Comparison of ENCODE assay signal across 11 cellular contexts in genomic region chr11:64444838-64445441, GRCh38.
DNase-seq lines count a peak whose midpoint lies in the region; TF ChIP-seq lines count a peak whose summit lies in the region.
"Had no signal": no experiment of that assay in that cellular context is flagged by ENCODE, and none has a peak within 500 bp of the region (broad histone marks: within the 10 kb centered on the region; RNA-seq: fewer than 3 reads in every experiment).

No MANE protein-coding gene starts in this region.

- H3K4me2 ChIP-seq in DOHH2 (ENCODE audit: low read length), result peak overlapping the region; percentile 20; the same call in 1 of the 2 replicates

- no peak for TF ChIP-seq CTCF in DOHH2 (IDR thresholded peaks at IDR 0.05; ENCODE audit: low read depth, low read length, poor library complexity, severe bottlenecking)
- no peak for TF ChIP-seq CTCF in HEK293 (tag by site-specific recombination; IDR thresholded peaks at IDR 0.05)
- no peak for TF ChIP-seq CTCF in ascending aorta (IDR thresholded peaks at IDR 0.05)

- no peaks in the 10 kb centered on the region for H3K27me3 ChIP-seq in DOHH2 (ENCODE audit: control insufficient read depth, low read length)
- H3K27me3 ChIP-seq in ascending aorta, result no peaks in the 10 kb centered on the region

- intact Hi-C loops in ascending aorta (cut with DNase I), result no loop called here

- peaks cover 89% of the 10 kb centered on the region for H3K4me1 ChIP-seq in DOHH2 (ENCODE audit: control insufficient read depth, low read length)
- peaks cover 3% of the 10 kb centered on the region; the same call in 1 of the 2 replicates for H3K4me1 ChIP-seq in HEK293 (ENCODE audit: control insufficient read depth, insufficient read depth, low read length)
- peaks cover 12 to 25% of the 10 kb centered on the region in 2 donors for H3K4me1 ChIP-seq in ascending aorta

- H3K9me3 ChIP-seq in DOHH2 (ENCODE audit: control insufficient read depth, insufficient read depth, low read length), result peaks cover 6% of the 10 kb centered on the region; the same call in 1 of the 2 replicates
- no peaks in the 10 kb centered on the region for H3K9me3 ChIP-seq in HEK293 (ENCODE audit: control insufficient read depth, insufficient read depth, low read depth, low read length)
- no peaks in the 10 kb centered on the region for H3K9me3 ChIP-seq in ascending aorta
- H3K9me3 ChIP-seq: thoracic aorta had no signal

- H3K36me3 ChIP-seq in DOHH2 (ENCODE audit: control insufficient read depth, low read length), result no peaks in the 10 kb centered on the region
- no peaks in the 10 kb centered on the region for H3K36me3 ChIP-seq in HEK293 (ENCODE audit: control insufficient read depth in 2 of 2, insufficient read depth in 1 of 2, low read length in 2 of 2)
- H3K36me3 ChIP-seq in ascending aorta, result no peaks in the 10 kb centered on the region
- H3K36me3 ChIP-seq: thoracic aorta had no signal

- H3K9me2 ChIP-seq in DOHH2 (replicated peaks; ENCODE audit: control insufficient read depth, low read length), result no peaks in the 10 kb centered on the region

- H3K27ac ChIP-seq in DOHH2 (ENCODE audit: low read depth, low read length) (no peak overlapping the region), HEK293 (ENCODE audit: extremely low read depth, low read depth, low read length) (no peak overlapping the region), ascending aorta (no peak overlapping the region)
- H3K27ac ChIP-seq: thoracic aorta had no signal

- peaks cover 30% of the 10 kb centered on the region for H3F3A ChIP-seq in DOHH2 (ENCODE audit: control insufficient read depth, insufficient read depth)

- no peaks in the 10 kb centered on the region for H3K79me2 ChIP-seq in DOHH2 (ENCODE audit: control insufficient read depth, low read length)

- CTCF ChIA-PET in HEK293 (lab: Yijun Ruan, JAX), result interaction anchor here (0.8 to 2.2 kb wide), 2 partner anchors 88 to 204 kb away, joined by 5 to 8 read pairs; no protein-coding TSS in a partner anchor

- POLR2A ChIA-PET in HEK293 (lab: Yijun Ruan, JAX), result interaction anchor here (0.6 kb wide), 1 partner anchor 313 kb away, joined by 6 read pairs; no protein-coding TSS in a partner anchor

- H3K4me3 ChIP-seq in DOHH2 (ENCODE audit: low read length), result no peak overlapping the region
- H3K4me3 ChIP-seq in HEK293 (ENCODE audit: low read depth, low read length), result no peak overlapping the region
- no peak overlapping the region for H3K4me3 ChIP-seq in ascending aorta
- H3K4me3 ChIP-seq: thoracic aorta had no signal

- DNase-seq in SK-N-DZ (ENCODE audit: low spot score) (peak; percentile 45), iPS DF 19.7 (ENCODE audit: low read depth, low spot score) (peak; percentile 38), ascending aorta (ENCODE audit: low spot score in 2 of 2) (no peak), UCSD-AML1 (lab: John Stamatoyannopoulos, UW; ENCODE audit: unreplicated experiment) (no peak)
- no peak for DNase-seq in activated naive CD4-positive, alpha-beta T cell treated with Interleukin-2 at 50 U/mL for 16 hours
- no peak for DNase-seq in stimulated activated CD4-positive, alpha-beta T cell treated with anti-CD3 and anti-CD28 coated beads, Interleukin-12 subunit alpha, Interleukin-12 subunit beta, amount 100 ng/mL, for 4 hours
- DNase-seq: hippocampal formation, Right ventricle myocardium superior had no signal

- no peaks in the 10 kb centered on the region for H4K20me1 ChIP-seq in DOHH2 (ENCODE audit: control insufficient read depth, insufficient read depth, low read depth, low read length)

TF ChIP-seq in HEK293, 187 proteins besides CTCF, POLR2A, EP300 and RAD21:
- TF ChIP-seq ZNF416 (tag by site-specific recombination; IDR thresholded peaks at IDR 0.05) (no peak), RBAK (tag by site-specific recombination; IDR thresholded peaks at IDR 0.05) (peak; percentile 96)
TF ChIP-seq in HEK293: peak in this region for 1.

Comparison
In these comparisons a context has a peak if more than half of its experiments do, and no peak if none do; other contexts are left out.
1. DNase-seq: peak in SK-N-DZ (single experiment) and iPS DF 19.7 (single experiment); none in activated naive CD4-positive, alpha-beta T cell treated with Interleukin-2 at 50 U/mL for 16 hours (single experiment), ascending aorta (0 of 2), stimulated activated CD4-positive, alpha-beta T cell treated with anti-CD3 and anti-CD28 coated beads, Interleukin-12 subunit alpha, Interleukin-12 subunit beta, amount 100 ng/mL, for 4 hours (single experiment) and UCSD-AML1 (single experiment).